Comparison of ENCODE assay signal across 29 cellular contexts in the genomic region with DNA sequence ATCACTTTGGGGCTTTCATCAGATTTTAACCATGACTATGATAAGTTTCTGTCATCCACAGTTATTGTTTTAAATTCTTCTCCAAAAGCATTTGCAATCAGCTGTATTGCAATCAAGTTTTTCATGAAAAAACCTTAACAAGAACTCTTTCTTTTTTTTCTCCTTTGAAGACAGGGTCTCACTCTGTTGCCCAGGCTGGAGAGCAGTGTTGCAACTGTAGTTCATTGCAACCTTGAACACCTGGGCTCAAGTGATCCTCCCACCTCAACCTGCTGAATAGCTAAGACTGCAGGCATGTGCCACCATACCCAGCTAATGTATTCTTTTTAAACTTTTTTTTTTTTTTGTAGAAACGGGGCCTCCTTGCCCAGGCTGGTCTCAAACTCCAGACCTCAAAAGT. TPM values are rescaled to one million over a fixed set of nuclear protein-coding genes. Genes with fewer than 3 reads are reported as not detected.
"Had no signal": no experiment of that assay in that cellular context is flagged by ENCODE, and none has a peak within 500 bp of the region (broad histone marks: within the 10 kb centered on the region; RNA-seq: fewer than 3 reads in every experiment).

No MANE protein-coding gene starts in this region.

- H3K27ac Mint-ChIP-seq: stimulated activated effector memory CD8-positive, alpha-beta T cell treated with anti-CD3 and anti-CD28 coated beads, Interleukin-12 subunit alpha, Interleukin-12 subunit beta, amount 100 ng/mL, for 72 hours; stimulated activated memory B cell treated with anti-CD40 and anti-IgM and Interleukin-4, amounts not matched to agents 10 μg/mL and 1 μg/mL and 100 μg/mL, for 72 hours; stimulated activated naive B cell treated with anti-CD40 and anti-IgM and Interleukin-4, amounts not matched to agents 10 μg/mL and 1 μg/mL and 100 μg/mL, for 72 hours; stimulated activated naive CD8-positive, alpha-beta T cell treated with anti-CD3 and anti-CD28 coated beads, Interleukin-15, Interleukin-2, amounts not matched to agents 100 ng/mL and 50 ng/mL, for 24 hours; type B pancreatic cell had no signal

- H3K27ac ChIP-seq: stomach, suprapubic skin, testis, thoracic aorta, thyroid gland, tibial artery, tibial nerve, transverse colon, upper lobe of left lung, upper lobe of right lung, uterus, vagina had no signal

- H3K9me3 Mint-ChIP-seq: type B pancreatic cell had no signal

- H3K27me3 Mint-ChIP-seq: stimulated activated memory B cell treated with anti-CD40 and anti-IgM and Interleukin-4, amounts not matched to agents 10 μg/mL and 1 μg/mL and 100 μg/mL, for 72 hours; stimulated activated naive B cell treated with anti-CD40 and anti-IgM and Interleukin-4, amounts not matched to agents 10 μg/mL and 1 μg/mL and 100 μg/mL, for 72 hours; stimulated activated naive CD8-positive, alpha-beta T cell treated with anti-CD3 and anti-CD28 coated beads, Interleukin-15, amount 100 ng/mL, for 72 hours; stimulated activated naive CD8-positive, alpha-beta T cell treated with anti-CD3 and anti-CD28 coated beads, Interleukin-15, Interleukin-2, amounts not matched to agents 100 ng/mL and 50 ng/mL, for 24 hours; type B pancreatic cell had no signal

- H3K4me3 ChIP-seq: stomach, suprapubic skin, testis, thoracic aorta, thyroid gland, tibial artery, tibial nerve, transverse colon, upper lobe of left lung, upper lobe of right lung, uterus, vagina had no signal

- ATAC-seq: stimulated activated effector memory CD8-positive, alpha-beta T cell treated with anti-CD3 and anti-CD28 coated beads, Interleukin-12 subunit alpha, Interleukin-12 subunit beta, amount 100 ng/mL, for 72 hours; stimulated activated memory B cell treated with anti-CD40 and anti-IgM and Interleukin-4, amounts not matched to agents 10 μg/mL and 1 μg/mL and 100 μg/mL, for 72 hours; stimulated activated naive B cell treated with anti-CD40 and anti-IgM and Interleukin-4, amounts not matched to agents 10 μg/mL and 1 μg/mL and 100 μg/mL, for 72 hours; stimulated activated naive CD8-positive, alpha-beta T cell treated with anti-CD3 and anti-CD28 coated beads, Interleukin-15, amount 100 ng/mL, for 72 hours; stimulated activated naive CD8-positive, alpha-beta T cell treated with anti-CD3 and anti-CD28 coated beads, Interleukin-15, Interleukin-2, amounts not matched to agents 100 U/mL and 50 U/mL, for 24 hours; upper lobe of right lung had no signal

- H3K4me1 ChIP-seq: stomach, suprapubic skin, testis, thyroid gland, tibial artery, tibial nerve, upper lobe of left lung, upper lobe of right lung, uterus, vagina had no signal

- H3K9me3 ChIP-seq: suprapubic skin, testis, thoracic aorta, thyroid gland, uterus, vagina had no signal

- H3K4me1 Mint-ChIP-seq: stimulated activated effector memory CD8-positive, alpha-beta T cell treated with anti-CD3 and anti-CD28 coated beads, Interleukin-12 subunit alpha, Interleukin-12 subunit beta, amount 100 ng/mL, for 72 hours had no signal

- H3K27me3 ChIP-seq: stomach, suprapubic skin, testis, thyroid gland, tibial artery, tibial nerve, transverse colon, upper lobe of left lung, upper lobe of right lung, uterus, vagina had no signal

- FAIRE-seq: urothelium cell line had no signal

- H3K4me3 Mint-ChIP-seq: stimulated activated effector memory CD8-positive, alpha-beta T cell treated with anti-CD3 and anti-CD28 coated beads, Interleukin-12 subunit alpha, Interleukin-12 subunit beta, amount 100 ng/mL, for 72 hours; stimulated activated memory B cell treated with anti-CD40 and anti-IgM and Interleukin-4, amounts not matched to agents 10 μg/mL and 1 μg/mL and 100 μg/mL, for 72 hours; stimulated activated naive B cell treated with anti-CD40 and anti-IgM and Interleukin-4, amounts not matched to agents 10 μg/mL and 1 μg/mL and 100 μg/mL, for 72 hours; stimulated activated naive CD8-positive, alpha-beta T cell treated with anti-CD3 and anti-CD28 coated beads, Interleukin-15, amount 100 ng/mL, for 72 hours; stimulated activated naive CD8-positive, alpha-beta T cell treated with anti-CD3 and anti-CD28 coated beads, Interleukin-15, Interleukin-2, amounts not matched to agents 100 ng/mL and 50 ng/mL, for 24 hours; type B pancreatic cell had no signal

- DNase-seq: stimulated activated CD4-positive, alpha-beta T cell treated with anti-CD3 and anti-CD28 coated beads, Interleukin-2, amount 100 ng/mL, for 48 hours; stimulated activated CD4-positive, alpha-beta T cell treated with anti-CD3 and anti-CD28 coated beads, Interleukin-4, amount 100 ng/mL, for 1 hour; stimulated activated CD4-positive, alpha-beta T cell treated with anti-CD3 and anti-CD28 coated beads, Interleukin-4, amount 100 ng/mL, for 24 hours; stimulated activated CD4-positive, alpha-beta T cell treated with anti-CD3 and anti-CD28 coated beads, Interleukin-4, amount 100 ng/mL, for 4 hours; stimulated activated CD8-positive, alpha-beta memory T cell treated with anti-CD3 and anti-CD28 coated beads, Interleukin-4, amount 100 ng/mL, for 48 hours; stimulated activated naive B cell treated with anti-CD40 and anti-IgM and Interleukin-4, amounts not matched to agents 10 μg/mL and 1 μg/mL and 100 μg/mL, for 72 hours; stimulated activated naive CD4-positive, alpha-beta T cell; stimulated activated naive CD4-positive, alpha-beta T cell treated with Interleukin-2 at 50 U/mL for 16 hours; stimulated activated naive CD8-positive, alpha-beta T cell treated with anti-CD3 and anti-CD28 coated beads, Interleukin-15, amount 100 ng/mL, for 72 hours; stimulated activated naive CD8-positive, alpha-beta T cell treated with anti-CD3 and anti-CD28 coated beads, Interleukin-15, Interleukin-2, amounts not matched to agents 100 U/mL and 50 U/mL, for 24 hours; stomach; substantia nigra; testis; thyroid gland; tibial artery; transverse colon; trophoblast cell; upper lobe of left lung; upper lobe of right lung; uterus had no signal

- H3K36me3 ChIP-seq: thoracic aorta, thyroid gland, upper lobe of right lung, uterus had no signal

RNA-seq across cellular contexts. Expression of a gene that starts 45.5 kb away (rescaled TPM):
- total RNA-seq: stomach, suprapubic skin, thoracic aorta, thyroid gland, tibial nerve, transverse colon, vagina had no signal
